In the genomic region with DNA sequence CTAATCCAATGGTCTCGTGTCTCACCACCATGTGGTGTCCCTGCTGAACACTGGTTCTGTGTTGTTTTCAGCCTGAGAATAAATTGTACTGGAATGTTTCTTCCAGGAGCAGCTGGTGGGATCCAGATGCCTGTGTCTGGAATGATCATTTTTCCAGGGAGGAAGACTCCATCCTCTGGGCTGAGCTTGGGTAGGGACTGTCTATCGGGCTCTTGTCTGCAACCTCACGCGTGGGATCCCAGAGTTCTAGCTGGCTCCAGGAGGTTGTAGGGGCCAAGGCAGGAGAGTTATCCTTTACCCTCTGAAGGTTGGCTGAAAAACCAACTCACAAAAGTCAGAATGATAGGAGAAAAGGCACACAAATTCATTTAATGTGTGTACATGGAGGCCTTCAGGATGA, we compare ENCODE assay signal across 15 cellular contexts.
A peak's percentile ranks its signal among the peaks of the same experiment; 100 is the strongest.
DNase-seq lines count a peak whose midpoint lies in the region; ATAC-seq and TF ChIP-seq lines count a peak whose summit lies in the region.
"Had no signal": no experiment of that assay in that cellular context is flagged by ENCODE, and none has a peak within 500 bp of the region (broad histone marks: within the 10 kb centered on the region; RNA-seq: fewer than 3 reads in every experiment).

No MANE protein-coding gene starts in this region.

- H3K27me3 Mint-ChIP-seq in activated CD8-positive, alpha-beta T cell treated with anti-CD3 and anti-CD28 coated beads, Interleukin-2, amount 10 ng/mL, durations not matched to agents 7 days and 5 days (ENCODE audit: low read depth), result peaks cover 6% of the 10 kb centered on the region
- H3K27me3 Mint-ChIP-seq in activated CD8-positive, alpha-beta T cell treated with anti-CD3 and anti-CD28 coated beads for 36 hours, result no peaks in the 10 kb centered on the region
- peaks cover 4% of the 10 kb centered on the region for H3K27me3 Mint-ChIP-seq in glutamatergic neuron (ENCODE audit: unreplicated experiment)

- H3K9me3 ChIP-seq in sigmoid colon (no peaks in the 10 kb centered on the region), neuronal stem cell (replicated peaks in 1 of 2; ENCODE audit: control insufficient read depth in 2 of 2, insufficient read depth in 1 of 2, low read depth in 1 of 2, low read length in 2 of 2) (no peaks in the 10 kb centered on the region)

- H3K79me1 ChIP-seq in neuronal stem cell (ENCODE audit: low read depth, low read length), result no peaks in the 10 kb centered on the region

- no peak overlapping the region for H4K8ac ChIP-seq in neuronal stem cell (ENCODE audit: low read depth, low read length)

- TF ChIP-seq POLR2A in sigmoid colon (IDR thresholded peaks at IDR 0.05) (no peak), erythroblast (IDR thresholded peaks at IDR 0.05; ENCODE audit: low read length) (no peak)

- no peak overlapping the region for H2BK5ac ChIP-seq in neuronal stem cell (ENCODE audit: low read length)

- no peak for TF ChIP-seq EP300 in sigmoid colon (IDR thresholded peaks at IDR 0.05)

- H3K23ac ChIP-seq in neuronal stem cell (ENCODE audit: low read depth, low read length, poor library complexity), result no peak overlapping the region

- H3K27ac ChIP-seq in sigmoid colon (no peak overlapping the region), neuronal stem cell (replicated peaks; ENCODE audit: low read length) (no peak overlapping the region)
- H3K27ac ChIP-seq: GM23248 had no signal

- peaks cover 0 to 3% (median 0%) of the 10 kb centered on the region in 3 donors for H3K27me3 ChIP-seq in sigmoid colon
- H3K27me3 ChIP-seq in neuronal stem cell (ENCODE audit: control insufficient read depth in 3 of 3, insufficient read depth in 3 of 3, low read depth in 1 of 3, low read length in 3 of 3), result no peaks in the 10 kb centered on the region

- POLR2A ChIA-PET in activated CD8-positive, alpha-beta T cell treated with anti-CD3 and anti-CD28 coated beads, Interleukin-2, amount 10 ng/mL, durations not matched to agents 7 days and 5 days (lab: Charles Lee), result no interaction called here
- POLR2A ChIA-PET in activated CD8-positive, alpha-beta T cell treated with anti-CD3 and anti-CD28 coated beads for 36 hours (lab: Charles Lee), result interaction anchor here (0.7 kb wide), 1 partner anchor 348 kb away, joined by 3 read pairs; no protein-coding TSS in a partner anchor

- no peak overlapping the region for H4K91ac ChIP-seq in neuronal stem cell (ENCODE audit: low read depth, low read length, poor library complexity)

- 95% methylated on average over 4 of the region's 4 CpGs for WGBS in sigmoid colon, 2 donors
- WGBS in neuronal stem cell (ENCODE audit: extremely low coverage in 2 of 2, insufficient read length in 2 of 2, insufficient replicate concordance in 1 of 2), 2 donors, result no CpG with 5 or more reads among the region's 4 CpGs

- H3K36me3 ChIP-seq in sigmoid colon, result no peaks in the 10 kb centered on the region
- H3K36me3 ChIP-seq in neuronal stem cell (replicated peaks in 1 of 2; ENCODE audit: control insufficient read depth in 2 of 2, insufficient read depth in 2 of 2, low read length in 2 of 2), result no peaks in the 10 kb centered on the region

- H2AFZ ChIP-seq in neuronal stem cell (ENCODE audit: low read length), result no peak overlapping the region
- H2AFZ ChIP-seq: GM23248 had no signal

- intact Hi-C loops in activated CD8-positive, alpha-beta T cell treated with anti-CD3 and anti-CD28 coated beads for 36 hours (cut with micrococcal nuclease), result no loop called here
- intact Hi-C loops in sigmoid colon (cut with DNase I), result no loop called here

- H3K9me3 Mint-ChIP-seq in activated CD8-positive, alpha-beta T cell treated with anti-CD3 and anti-CD28 coated beads, Interleukin-2, amount 10 ng/mL, durations not matched to agents 7 days and 5 days (ENCODE audit: insufficient read depth), result no peaks in the 10 kb centered on the region
- H3K9me3 Mint-ChIP-seq in activated CD8-positive, alpha-beta T cell treated with anti-CD3 and anti-CD28 coated beads for 36 hours, result no peaks in the 10 kb centered on the region
- H3K9me3 Mint-ChIP-seq in glutamatergic neuron (ENCODE audit: unreplicated experiment), result peaks cover 2% of the 10 kb centered on the region
- H3K9me3 Mint-ChIP-seq: CD4-positive, alpha-beta T cell had no signal

- H3K4me1 Mint-ChIP-seq in activated CD8-positive, alpha-beta T cell treated with anti-CD3 and anti-CD28 coated beads, Interleukin-2, amount 10 ng/mL, durations not matched to agents 7 days and 5 days (ENCODE audit: low read depth), result no peaks in the 10 kb centered on the region
- H3K4me1 Mint-ChIP-seq in activated CD8-positive, alpha-beta T cell treated with anti-CD3 and anti-CD28 coated beads for 36 hours (ENCODE audit: low read depth), result no peaks in the 10 kb centered on the region
- H3K4me1 Mint-ChIP-seq in glutamatergic neuron (ENCODE audit: low read depth, unreplicated experiment), result peaks cover 10% of the 10 kb centered on the region

- H3K4me3 Mint-ChIP-seq in activated CD8-positive, alpha-beta T cell treated with anti-CD3 and anti-CD28 coated beads, Interleukin-2, amount 10 ng/mL, durations not matched to agents 7 days and 5 days, result no peak overlapping the region
- H3K4me3 Mint-ChIP-seq in activated CD8-positive, alpha-beta T cell treated with anti-CD3 and anti-CD28 coated beads for 36 hours, result no peak overlapping the region
- no peak overlapping the region for H3K4me3 Mint-ChIP-seq in glutamatergic neuron (ENCODE audit: unreplicated experiment)
- H3K4me3 Mint-ChIP-seq: B cell; CD4-positive, alpha-beta T cell had no signal

- H3K18ac ChIP-seq in neuronal stem cell (ENCODE audit: low read length), result no peak overlapping the region

- no peak overlapping the region for H3K27ac Mint-ChIP-seq in activated CD8-positive, alpha-beta T cell treated with anti-CD3 and anti-CD28 coated beads, Interleukin-2, amount 10 ng/mL, durations not matched to agents 7 days and 5 days
- H3K27ac Mint-ChIP-seq in activated CD8-positive, alpha-beta T cell treated with anti-CD3 and anti-CD28 coated beads for 36 hours, result no peak overlapping the region
- H3K27ac Mint-ChIP-seq in glutamatergic neuron (ENCODE audit: unreplicated experiment), result no peak overlapping the region
- H3K27ac Mint-ChIP-seq: B cell; CD4-positive, alpha-beta T cell had no signal

- no peak overlapping the region for H3K4ac ChIP-seq in neuronal stem cell (ENCODE audit: low read length)

- peak; percentile 4 for DNase-seq in activated CD8-positive, alpha-beta T cell treated with anti-CD3 and anti-CD28 coated beads, Interleukin-2, amount 10 ng/mL, durations not matched to agents 7 days and 5 days
- DNase-seq in activated CD8-positive, alpha-beta T cell treated with anti-CD3 and anti-CD28 coated beads for 36 hours, result no peak
- peak; percentile 29 for DNase-seq in activated CD8-positive, alpha-beta memory T cell treated with anti-CD3 and anti-CD28 coated beads, Interleukin-2, amount 50 U/mL, for 48 hours
- DNase-seq in glutamatergic neuron, result peak; percentile 1
- DNase-seq in sigmoid colon, result peak; percentile 33
- no peak for DNase-seq in erythroblast (lab: John Stamatoyannopoulos, UW)
- no peak for DNase-seq in GM03348 (ENCODE audit: low spot score)
- DNase-seq in neuronal stem cell (ENCODE audit: low spot score), result no peak
- DNase-seq: 8988T, C1 segment of cervical spinal cord, Calu3, DMS79, GM23248 had no signal

- no peak overlapping the region for H2BK12ac ChIP-seq in neuronal stem cell (ENCODE audit: low read length)

- ATAC-seq in activated CD8-positive, alpha-beta T cell treated with anti-CD3 and anti-CD28 coated beads, Interleukin-2, amount 10 ng/mL, durations not matched to agents 7 days and 5 days, result no peak
- no peak for ATAC-seq in activated CD8-positive, alpha-beta T cell treated with anti-CD3 and anti-CD28 coated beads for 36 hours

- TF ChIP-seq CTCF in activated CD8-positive, alpha-beta T cell treated with anti-CD3 and anti-CD28 coated beads for 36 hours (IDR thresholded peaks at IDR 0.05), result no peak
- no peak for TF ChIP-seq CTCF in glutamatergic neuron (IDR thresholded peaks at IDR 0.05; ENCODE audit: partially characterized antibody, unreplicated experiment)
- TF ChIP-seq CTCF in sigmoid colon (IDR thresholded peaks at IDR 0.05), result no peak

- no peak overlapping the region for H3K14ac ChIP-seq in neuronal stem cell (ENCODE audit: low read length)

- H2AK5ac ChIP-seq in neuronal stem cell (ENCODE audit: low read depth, low read length), result no peak overlapping the region

- H2BK120ac ChIP-seq in neuronal stem cell (ENCODE audit: low read depth, low read length), result no peak overlapping the region

- H2BK15ac ChIP-seq in neuronal stem cell (ENCODE audit: low read length), result no peak overlapping the region

- no peak overlapping the region for H3K4me3 ChIP-seq in sigmoid colon
- no peak overlapping the region for H3K4me3 ChIP-seq in neuronal stem cell (ENCODE audit: low read length in 2 of 2)
- H3K4me3 ChIP-seq: GM23248 had no signal

- no peaks in the 10 kb centered on the region for H3K36me3 Mint-ChIP-seq in activated CD8-positive, alpha-beta T cell treated with anti-CD3 and anti-CD28 coated beads, Interleukin-2, amount 10 ng/mL, durations not matched to agents 7 days and 5 days (ENCODE audit: low read depth)
- H3K36me3 Mint-ChIP-seq in activated CD8-positive, alpha-beta T cell treated with anti-CD3 and anti-CD28 coated beads for 36 hours (ENCODE audit: low read depth), result no peaks in the 10 kb centered on the region
- no peaks in the 10 kb centered on the region for H3K36me3 Mint-ChIP-seq in glutamatergic neuron (ENCODE audit: unreplicated experiment)

- H3K9ac ChIP-seq in neuronal stem cell (ENCODE audit: low read depth, low read length, poor library complexity), result no peak overlapping the region
- H3K9ac ChIP-seq: GM23248 had no signal

- CTCF ChIA-PET in activated CD8-positive, alpha-beta T cell treated with anti-CD3 and anti-CD28 coated beads, Interleukin-2, amount 10 ng/mL, durations not matched to agents 7 days and 5 days (lab: Charles Lee), result no interaction called here
- CTCF ChIA-PET in activated CD8-positive, alpha-beta T cell treated with anti-CD3 and anti-CD28 coated beads for 36 hours (lab: Charles Lee), result no interaction called here

- no peak overlapping the region for H3K4me2 ChIP-seq in neuronal stem cell (ENCODE audit: insufficient read depth, low read length, poor library complexity, severe bottlenecking)

- no peaks in the 10 kb centered on the region for H3K4me1 ChIP-seq in sigmoid colon
- H3K4me1 ChIP-seq in neuronal stem cell (ENCODE audit: control insufficient read depth in 2 of 2, insufficient read depth in 1 of 2, low read depth in 1 of 2, low read length in 2 of 2), result peaks cover 0 to 4% of the 10 kb centered on the region in 2 donors

Comparison
In these comparisons a context has a peak if more than half of its experiments do, and no peak if none do; other contexts are left out.
1. DNase-seq: peak in activated CD8-positive, alpha-beta T cell treated with anti-CD3 and anti-CD28 coated beads, Interleukin-2, amount 10 ng/mL, durations not matched to agents 7 days and 5 days (single experiment), activated CD8-positive, alpha-beta memory T cell treated with anti-CD3 and anti-CD28 coated beads, Interleukin-2, amount 50 U/mL, for 48 hours (single experiment), glutamatergic neuron (single experiment) and sigmoid colon (single experiment); none in activated CD8-positive, alpha-beta T cell treated with anti-CD3 and anti-CD28 coated beads for 36 hours (single experiment), erythroblast (0 of 2), GM03348 (single experiment) and neuronal stem cell (single experiment).